ENCODE assay signal across 8 cellular contexts in the genomic region with DNA sequence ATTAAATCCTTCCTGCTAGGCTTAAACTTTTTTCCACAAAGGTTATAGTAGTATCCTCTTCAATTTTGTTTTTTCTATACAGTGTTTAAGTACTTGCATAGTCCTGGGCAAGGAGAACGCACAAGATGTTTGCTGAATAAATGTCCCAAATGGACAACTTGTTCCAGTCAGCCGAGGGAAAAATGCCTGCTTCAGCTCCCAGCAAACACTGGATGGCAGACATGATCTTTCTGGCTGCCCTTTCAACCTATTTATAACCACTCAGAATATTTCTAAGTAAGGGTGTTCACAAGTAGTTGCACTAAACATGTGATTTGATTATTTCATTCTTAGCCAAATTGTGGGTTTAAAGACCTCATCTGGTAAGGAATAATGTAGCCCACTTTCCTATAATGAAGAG. TPM values are rescaled to one million over a fixed set of nuclear protein-coding genes. Genes with fewer than 3 reads are reported as not detected.
DNase-seq lines count a peak whose midpoint lies in the region; ATAC-seq and TF ChIP-seq lines count a peak whose summit lies in the region.

No MANE protein-coding gene starts in this region.

- peaks cover 26% of the 10 kb centered on the region for H3K79me2 ChIP-seq in DND-41 (ENCODE audit: insufficient read depth, low read length)
- H3K79me2 ChIP-seq in osteoblast (ENCODE audit: insufficient read depth, low read length): peaks cover 17% of the 10 kb centered on the region

- H3K4me2 ChIP-seq in DND-41 (ENCODE audit: insufficient read depth, low read length) (no peak overlapping the region), osteoblast (ENCODE audit: insufficient read depth, low read length) (no peak overlapping the region)

- H3K27me3 ChIP-seq in DND-41 (ENCODE audit: insufficient read depth, low read length, poor library complexity) (no peaks in the 10 kb centered on the region), osteoblast (ENCODE audit: insufficient read depth, low read length) (no peaks in the 10 kb centered on the region)

- H3K4me3 Mint-ChIP-seq in endothelial cell (ENCODE audit: unreplicated experiment): no peak overlapping the region

- peaks cover 4% of the 10 kb centered on the region for H3K4me1 Mint-ChIP-seq in endothelial cell (ENCODE audit: unreplicated experiment)

- H2AFZ ChIP-seq in DND-41 (ENCODE audit: low read depth, low read length): no peak overlapping the region
- H2AFZ ChIP-seq in osteoblast (ENCODE audit: low read length): no peak overlapping the region

- no peak for ATAC-seq in DND-41 (ENCODE audit: insufficient read depth, low read depth)
- ATAC-seq in GM18858 (IDR thresholded peaks at IDR 0.05; ENCODE audit: unreplicated experiment): no peak

- TF ChIP-seq CTCF in DND-41 (IDR thresholded peaks at IDR 0.05; ENCODE audit: borderline replicate concordance, extremely low read depth, low read length, poor library complexity, severe bottlenecking) (peak; percentile 39), osteoblast (IDR thresholded peaks at IDR 0.05; ENCODE audit: extremely low read depth, low read depth, low read length) (peak; percentile 64), endothelial cell (IDR thresholded peaks at IDR 0.05; ENCODE audit: unreplicated experiment) (no peak)

- H3K4me1 ChIP-seq in DND-41 (ENCODE audit: insufficient read depth, low read length) (no peaks in the 10 kb centered on the region), osteoblast (ENCODE audit: insufficient read depth, low read length) (peaks cover 12% of the 10 kb centered on the region)

- no peaks in the 10 kb centered on the region; the same call in 1 of the 2 replicates for H4K20me1 ChIP-seq in DND-41 (ENCODE audit: insufficient read depth, low read length)
- H4K20me1 ChIP-seq in osteoblast (ENCODE audit: insufficient read depth, low read length): no peaks in the 10 kb centered on the region

- no peak overlapping the region for H3K9ac ChIP-seq in DND-41 (ENCODE audit: low read depth, low read length)

- H3K4me3 ChIP-seq in DND-41 (ENCODE audit: low read depth in 1 of 2, low read length in 2 of 2): no peak overlapping the region
- H3K4me3 ChIP-seq in osteoblast (ENCODE audit: insufficient read depth, low read length): no peak overlapping the region

- no peaks in the 10 kb centered on the region for H3K27me3 Mint-ChIP-seq in endothelial cell (ENCODE audit: unreplicated experiment)

- no peaks in the 10 kb centered on the region for H3K9me3 ChIP-seq in DND-41 (ENCODE audit: insufficient read depth, low read length, severe bottlenecking)
- no peaks in the 10 kb centered on the region for H3K9me3 ChIP-seq in osteoblast (ENCODE audit: low read depth, low read length)

- no peak overlapping the region for H3K27ac ChIP-seq in DND-41 (ENCODE audit: low read length)
- H3K27ac ChIP-seq in osteoblast (ENCODE audit: low read depth, low read length): peak overlapping the region; percentile 15

- DNase-seq in DND-41 (no peak), NCI-H69 (lab: John Stamatoyannopoulos, UW) (peak; percentile 32), fibroblast of gingiva (ENCODE audit: low read depth) (peak; percentile 52), osteoblast (ENCODE audit: insufficient read length, low spot score, missing footprints) (peak; percentile 34), DMS153 treated with DMSO at 0.1 percent for 48 hours (lab: John Stamatoyannopoulos, UW; ENCODE audit: unreplicated experiment) (no peak), endothelial cell (ENCODE audit: low spot score) (no peak)
- DNase-seq in activated CD8-positive, alpha-beta memory T cell treated with anti-CD3 and anti-CD28 coated beads, Interleukin-2, amount 50 U/mL, for 4 hours: no peak

- no peak overlapping the region for H3K27ac Mint-ChIP-seq in endothelial cell (ENCODE audit: unreplicated experiment)

- H3K36me3 ChIP-seq in DND-41 (ENCODE audit: insufficient read depth, low read length) (peaks cover 58% of the 10 kb centered on the region), osteoblast (ENCODE audit: insufficient read depth, low read length) (peaks cover 24% of the 10 kb centered on the region)

- H3K9me3 Mint-ChIP-seq in endothelial cell (ENCODE audit: unreplicated experiment): no peaks in the 10 kb centered on the region

- peaks cover 33% of the 10 kb centered on the region for H3K36me3 Mint-ChIP-seq in endothelial cell (ENCODE audit: low read depth, unreplicated experiment)

RNA-seq across cellular contexts. Expression of a gene that starts 29.8 kb away (rescaled TPM):
- total RNA-seq in osteoblast: 79.3 and 92.3 TPM in 2 replicates
- total RNA-seq in endothelial cell (ENCODE audit: unreplicated experiment): 66.9 TPM

Comparison
In these comparisons a context has a peak if more than half of its experiments do, and no peak if none do; other contexts are left out.
1. DNase-seq: peak in NCI-H69 (single experiment), fibroblast of gingiva (single experiment) and osteoblast (single experiment); none in DND-41 (single experiment), DMS153 treated with DMSO at 0.1 percent for 48 hours (single experiment), endothelial cell (single experiment) and activated CD8-positive, alpha-beta memory T cell treated with anti-CD3 and anti-CD28 coated beads, Interleukin-2, amount 50 U/mL, for 4 hours (single experiment).